In the genomic region with DNA sequence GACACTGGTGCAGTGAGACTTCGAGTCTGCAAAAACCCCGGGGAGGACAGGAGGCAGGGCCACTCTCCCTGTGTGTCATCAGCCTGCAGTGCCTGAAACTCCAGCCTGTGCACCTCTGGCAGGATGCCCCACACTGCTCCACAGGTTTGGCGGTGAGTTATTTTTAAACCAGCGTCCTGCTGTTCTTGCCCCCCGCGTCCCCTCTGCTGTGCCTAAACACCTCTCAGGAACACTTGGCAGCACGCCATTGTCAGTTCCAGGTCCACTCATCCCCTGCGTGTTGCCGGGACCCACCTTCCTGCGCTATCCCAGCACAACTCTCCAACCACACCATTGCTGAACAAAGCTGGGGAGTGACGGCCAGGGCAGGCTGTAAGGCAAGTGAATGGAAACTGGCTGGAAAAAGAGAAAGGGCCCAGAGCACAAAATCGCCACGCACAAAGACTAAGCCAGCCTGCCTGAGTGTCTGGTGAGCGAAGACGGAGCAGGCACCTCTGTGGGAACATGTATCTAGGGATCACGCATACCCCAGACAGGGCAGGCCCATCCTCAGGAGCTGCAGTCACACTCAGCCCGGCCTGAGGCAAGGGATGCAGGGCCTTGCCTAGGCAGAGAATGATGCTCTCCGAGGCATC, we compare ENCODE assay signal across 19 cellular contexts. TPM values are rescaled to one million over a fixed set of nuclear protein-coding genes. Genes with fewer than 3 reads are reported as not detected.
DNase-seq lines count a peak whose midpoint lies in the region; ATAC-seq and TF ChIP-seq lines count a peak whose summit lies in the region.
"Had no signal": no experiment of that assay in that cellular context is flagged by ENCODE, and none has a peak within 500 bp of the region (broad histone marks: within the 10 kb centered on the region; RNA-seq: fewer than 3 reads in every experiment).

No MANE protein-coding gene starts in this region.

- no peaks in the 10 kb centered on the region for H3K27me3 ChIP-seq in skeletal muscle tissue (ENCODE audit: control insufficient read depth in 3 of 3, insufficient read depth in 3 of 3, low read length in 3 of 3)
- H3K27me3 ChIP-seq: right lobe of liver had no signal

- peaks cover 20% of the 10 kb centered on the region for H3K36me3 Mint-ChIP-seq in activated CD8-positive, alpha-beta T cell treated with anti-CD3 and anti-CD28 coated beads for 36 hours (ENCODE audit: low read depth)

- no peak overlapping the region for H3K9ac ChIP-seq in skeletal muscle tissue (ENCODE audit: low read depth in 1 of 3, low read length in 3 of 3)

- H3K4me1 ChIP-seq in HEK293 (ENCODE audit: control insufficient read depth, insufficient read depth, low read length), result no peaks in the 10 kb centered on the region
- H3K4me1 ChIP-seq in skeletal muscle tissue (ENCODE audit: control insufficient read depth in 3 of 3, insufficient read depth in 3 of 3, low read length in 3 of 3), result peaks cover 29 to 46% (median 42%) of the 10 kb centered on the region in 3 donors
- H3K4me1 ChIP-seq: right lobe of liver had no signal

- H3K4me1 Mint-ChIP-seq in activated CD8-positive, alpha-beta T cell treated with anti-CD3 and anti-CD28 coated beads for 36 hours (ENCODE audit: low read depth), result peaks cover 2% of the 10 kb centered on the region

- TF ChIP-seq CTCF in HEK293 (tag by site-specific recombination; IDR thresholded peaks at IDR 0.05), result no peak
- TF ChIP-seq CTCF in activated CD8-positive, alpha-beta T cell treated with anti-CD3 and anti-CD28 coated beads for 36 hours (IDR thresholded peaks at IDR 0.05), result no peak

- H3K27ac Mint-ChIP-seq in activated CD8-positive, alpha-beta T cell treated with anti-CD3 and anti-CD28 coated beads for 36 hours, result no peak overlapping the region
- H3K27ac Mint-ChIP-seq: activated T-helper 1 cell treated with anti-CD3 and anti-CD28 coated beads, Interleukin-12 subunit alpha, Interleukin-12 subunit beta, Interleukin-2, Interleukin-4 antibody, amounts not matched to agents 30 ng/mL and 10 ng/mL and 1 ng/mL, durations not matched to agents 14 hours and 24 hours and 36 hours had no signal

- peak; percentile 88 for ATAC-seq in left ventricle myocardium superior
- ATAC-seq in activated CD4-positive, CD25-positive, alpha-beta regulatory T cell treated with anti-CD3 and anti-CD28 coated beads, Interleukin-2, amount 50 U/mL, for 24 hours, result no peak
- no peak for ATAC-seq in activated CD8-positive, alpha-beta T cell treated with anti-CD3 and anti-CD28 coated beads for 36 hours

- H3K4me3 Mint-ChIP-seq in activated CD8-positive, alpha-beta T cell treated with anti-CD3 and anti-CD28 coated beads for 36 hours, result no peak overlapping the region
- H3K4me3 Mint-ChIP-seq: activated T-helper 1 cell treated with anti-CD3 and anti-CD28 coated beads, Interleukin-12 subunit alpha, Interleukin-12 subunit beta, Interleukin-2, Interleukin-4 antibody, amounts not matched to agents 30 ng/mL and 10 ng/mL and 1 ng/mL, durations not matched to agents 14 hours and 24 hours and 36 hours had no signal

- H3K27me3 Mint-ChIP-seq in activated CD8-positive, alpha-beta T cell treated with anti-CD3 and anti-CD28 coated beads for 36 hours, result no peaks in the 10 kb centered on the region

- DNase-seq in left ventricle myocardium superior, result peak; percentile 89
- no peak for DNase-seq in NCI-H69 (lab: John Stamatoyannopoulos, UW)
- DNase-seq in activated CD8-positive, alpha-beta T cell treated with anti-CD3 and anti-CD28 coated beads for 36 hours, result no peak
- DNase-seq: activated CD4-positive, alpha-beta T cell treated with anti-CD3 and anti-CD28 coated beads, Interleukin-2, amount 50 U/mL, for 4 hours; effector memory CD4-positive, alpha-beta T cell; Karpas-422; NCI-H1105; NCI-H446 treated with DMSO at 0.1 percent for 48 hours; RPMI8226; stimulated activated CD4-positive, alpha-beta T cell treated with anti-CD3 and anti-CD28 coated beads, Interleukin-1b, Interleukin-23, amount 100 ng/mL, for 48 hours had no signal

- H3K36me3 ChIP-seq in HEK293 (ENCODE audit: control insufficient read depth in 2 of 2, insufficient read depth in 1 of 2, low read length in 2 of 2), result peaks cover 0 to 59% of the 10 kb centered on the region in 2 experiments; a peak in 2 of 3 replicates
- peaks cover 44 to 57% (median 49%) of the 10 kb centered on the region in 3 donors for H3K36me3 ChIP-seq in skeletal muscle tissue (ENCODE audit: control insufficient read depth in 3 of 3, insufficient read depth in 3 of 3, low read length in 3 of 3)

- intact Hi-C loops in left ventricle myocardium superior (cut with micrococcal nuclease), result no loop called here
- intact Hi-C loops in activated CD8-positive, alpha-beta T cell treated with anti-CD3 and anti-CD28 coated beads for 36 hours (cut with micrococcal nuclease), result no loop called here

- POLR2A ChIA-PET in HEK293 (lab: Yijun Ruan, JAX), result no interaction called here
- POLR2A ChIA-PET in activated CD8-positive, alpha-beta T cell treated with anti-CD3 and anti-CD28 coated beads for 36 hours (lab: Charles Lee), result no interaction called here

- CTCF ChIA-PET in HEK293 (lab: Yijun Ruan, JAX), result no interaction called here
- CTCF ChIA-PET in activated CD8-positive, alpha-beta T cell treated with anti-CD3 and anti-CD28 coated beads for 36 hours (lab: Charles Lee), result interaction anchor here (1.3 kb wide), 1 partner anchor 22 kb away, joined by 3 read pairs; no protein-coding TSS in a partner anchor

- H3K27ac ChIP-seq in HEK293 (ENCODE audit: extremely low read depth, low read depth, low read length), result no peak overlapping the region
- H3K27ac ChIP-seq in angular gyrus (ENCODE audit: low read depth, low read length), result peak overlapping the region; percentile 19
- peak overlapping the region; percentile 37 for H3K27ac ChIP-seq in skeletal muscle tissue (ENCODE audit: low read depth, low read length)
- H3K27ac ChIP-seq: right lobe of liver had no signal

- no peaks in the 10 kb centered on the region for H3K9me3 Mint-ChIP-seq in activated CD8-positive, alpha-beta T cell treated with anti-CD3 and anti-CD28 coated beads for 36 hours
- H3K9me3 Mint-ChIP-seq: activated T-helper 1 cell treated with anti-CD3 and anti-CD28 coated beads, Interleukin-12 subunit alpha, Interleukin-12 subunit beta, Interleukin-2, Interleukin-4 antibody, amounts not matched to agents 30 ng/mL and 10 ng/mL and 1 ng/mL, durations not matched to agents 14 hours and 24 hours and 36 hours had no signal

- no peak overlapping the region for H3K4me3 ChIP-seq in HEK293 (ENCODE audit: low read depth, low read length)
- no peak overlapping the region for H3K4me3 ChIP-seq in skeletal muscle tissue (ENCODE audit: low read length in 3 of 3)
- H3K4me3 ChIP-seq: right lobe of liver had no signal

- H3K9me3 ChIP-seq in HEK293 (ENCODE audit: control insufficient read depth, insufficient read depth, low read depth, low read length) (no peaks in the 10 kb centered on the region), skeletal muscle tissue (ENCODE audit: control insufficient read depth in 3 of 3, low read length in 3 of 3) (no peaks in the 10 kb centered on the region)
- H3K9me3 ChIP-seq: right lobe of liver had no signal

TF ChIP-seq in HEK293, 187 proteins besides CTCF, POLR2A, EP300 and RAD21 (continues in another document):
- TF ChIP-seq, protein P1, sequence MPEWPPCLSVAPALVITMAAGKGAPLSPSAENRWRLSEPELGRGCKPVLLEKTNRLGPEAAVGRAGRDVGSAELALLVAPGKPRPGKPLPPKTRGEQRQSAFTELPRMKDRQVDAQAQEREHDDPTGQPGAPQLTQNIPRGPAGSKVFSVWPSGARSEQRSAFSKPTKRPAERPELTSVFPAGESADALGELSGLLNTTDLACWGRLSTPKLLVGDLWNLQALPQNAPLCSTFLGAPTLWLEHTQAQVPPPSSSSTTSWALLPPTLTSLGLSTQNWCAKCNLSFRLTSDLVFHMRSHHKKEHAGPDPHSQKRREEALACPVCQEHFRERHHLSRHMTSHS (tag by site-specific recombination; IDR thresholded peaks at IDR 0.05), result no peak
- peak; percentile 85 for TF ChIP-seq ZIC2 (tag by site-specific recombination; IDR thresholded peaks at IDR 0.05)
- TF ChIP-seq, protein P2, sequence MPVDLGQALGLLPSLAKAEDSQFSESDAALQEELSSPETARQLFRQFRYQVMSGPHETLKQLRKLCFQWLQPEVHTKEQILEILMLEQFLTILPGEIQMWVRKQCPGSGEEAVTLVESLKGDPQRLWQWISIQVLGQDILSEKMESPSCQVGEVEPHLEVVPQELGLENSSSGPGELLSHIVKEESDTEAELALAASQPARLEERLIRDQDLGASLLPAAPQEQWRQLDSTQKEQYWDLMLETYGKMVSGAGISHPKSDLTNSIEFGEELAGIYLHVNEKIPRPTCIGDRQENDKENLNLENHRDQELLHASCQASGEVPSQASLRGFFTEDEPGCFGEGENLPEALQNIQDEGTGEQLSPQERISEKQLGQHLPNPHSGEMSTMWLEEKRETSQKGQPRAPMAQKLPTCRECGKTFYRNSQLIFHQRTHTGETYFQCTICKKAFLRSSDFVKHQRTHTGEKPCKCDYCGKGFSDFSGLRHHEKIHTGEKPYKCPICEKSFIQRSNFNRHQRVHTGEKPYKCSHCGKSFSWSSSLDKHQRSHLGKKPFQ (tag by site-specific recombination; IDR thresholded peaks at IDR 0.05), result no peak
- no peak for TF ChIP-seq ZNF248 (tag by site-specific recombination; IDR thresholded peaks at IDR 0.05)

RNA-seq across cellular contexts. Expression of a gene that starts 3.1 kb away (rescaled TPM):
- total RNA-seq in left ventricle myocardium superior, result 5.2 TPM
- total RNA-seq in skeletal muscle tissue, result not detected
- not detected for total RNA-seq in activated CD8-positive, alpha-beta T cell treated with anti-CD3 and anti-CD28 coated beads for 36 hours
- total RNA-seq: activated T-helper 1 cell treated with anti-CD3 and anti-CD28 coated beads, Interleukin-12 subunit alpha, Interleukin-12 subunit beta, Interleukin-2, Interleukin-4 antibody, amounts not matched to agents 30 ng/mL and 10 ng/mL and 1 ng/mL, durations not matched to agents 14 hours and 24 hours and 36 hours; fibroblast of lung; H7; mononuclear cell; right lobe of liver had no signal

RNA-seq across cellular contexts. Expression of a gene that starts 48.6 kb away (rescaled TPM):
- 45.3 TPM for total RNA-seq in left ventricle myocardium superior
- total RNA-seq in skeletal muscle tissue, result 29.2 TPM
- total RNA-seq in activated CD8-positive, alpha-beta T cell treated with anti-CD3 and anti-CD28 coated beads for 36 hours, result 10 to 100 TPM; 47.3 to 49.8 TPM
